In genomic region chr14:63642229-63642611, GRCh38 we compare ENCODE assay signal across 7 cellular contexts. TPM values are rescaled to one million over a fixed set of nuclear protein-coding genes. Genes with fewer than 3 reads are reported as not detected.
A peak's percentile ranks its signal among the peaks of the same experiment; 100 is the strongest.
DNase-seq lines count a peak whose midpoint lies in the region; ATAC-seq and TF ChIP-seq lines count a peak whose summit lies in the region.

No MANE protein-coding gene starts in this region.

- peaks cover 4 to 10% (median 7%) of the 10 kb centered on the region in 5 experiments for H3K9me3 Mint-ChIP-seq in brain

- peak overlapping the region; percentile 94 to 99 (median 96) for H3K27ac Mint-ChIP-seq in brain

- H3K4me3 Mint-ChIP-seq in brain, result peak overlapping the region; percentile 85 to 98 (median 87)

- no peaks in the 10 kb centered on the region for H3K27me3 Mint-ChIP-seq in brain

- peak; percentile 43 for ATAC-seq in GM18508 (IDR thresholded peaks at IDR 0.05; ENCODE audit: insufficient read depth, unreplicated experiment)
- peak; percentile 56 for ATAC-seq in HG02981 (IDR thresholded peaks at IDR 0.05; ENCODE audit: unreplicated experiment)

- H3K4me1 Mint-ChIP-seq in brain, result peaks cover 31% of the 10 kb centered on the region

- H3K36me3 Mint-ChIP-seq in brain, result peaks cover 26% of the 10 kb centered on the region

- no peak for TF ChIP-seq CTCF in brain (conservative IDR thresholded peaks at IDR 0.05)

- DNase-seq in NCI-H2029 (lab: John Stamatoyannopoulos, UW) (peak; percentile 69), T-helper 22 cell (ENCODE audit: low read depth) (peak; percentile 76), skeletal muscle cell (ENCODE audit: low read depth) (peak; percentile 86)

- H3K4me3 ChIP-seq in iPS-11a (ENCODE audit: low read depth, low read length) (peak overlapping the region; percentile 86), skeletal muscle cell (ENCODE audit: low read depth, low read length) (peak overlapping the region; percentile 81)

RNA-seq across cellular contexts. Expression of gene WDR89, which starts 0.5 kb away (rescaled TPM):
- 5.1 TPM for polyA plus RNA-seq in brain (ENCODE audit: insufficient read depth, low read depth, low replicate concordance)

Comparison
In these comparisons a context has a peak if more than half of its experiments do, and no peak if none do; other contexts are left out.
1. Peak in every context shown above with its lines: DNase-seq, ATAC-seq and H3K4me3 ChIP-seq.